Comparison of ENCODE assay signal across 8 cellular contexts in genomic region chr9:93682155-93682968, GRCh38.
DNase-seq lines count a peak whose midpoint lies in the region; ATAC-seq and TF ChIP-seq lines count a peak whose summit lies in the region.

No MANE protein-coding gene starts in this region.

- DNase-seq in DMS53 treated with DMSO at 0.1 percent for 48 hours (lab: John Stamatoyannopoulos, UW; ENCODE audit: unreplicated experiment) (peak; percentile 36), OCI-LY7 (ENCODE audit: low spot score) (peak; percentile 50), germinal center (ENCODE audit: low spot score) (peak; percentile 60), vagina (ENCODE audit: extremely low spot score in 2 of 2) (peak in 1 of 2 donors; percentile 72)
- peak; percentile 15 for DNase-seq in activated T-helper 9 cell treated with anti-CD3 and anti-CD28 coated beads, Interleukin-2, amount 50 U/mL, for 16 hours (ENCODE audit: low read depth)

- TF ChIP-seq CTCF in OCI-LY7 (conservative IDR thresholded peaks at IDR 0.05; ENCODE audit: low read length) (peak; percentile 89), parathyroid adenoma (IDR thresholded peaks at IDR 0.05) (peak; percentile 58), vagina (IDR thresholded peaks at IDR 0.05) (peak; percentile 37 to 69 (median 63))

- no peaks in the 10 kb centered on the region for H3K9me2 ChIP-seq in OCI-LY7 (ENCODE audit: insufficient read depth, low read length)

- H3K9me3 ChIP-seq in OCI-LY7 (ENCODE audit: low read length) (no peaks in the 10 kb centered on the region), parathyroid adenoma (ENCODE audit: control insufficient read depth, low read length) (no peaks in the 10 kb centered on the region), vagina (no peaks in the 10 kb centered on the region)

- H3K27me3 ChIP-seq in parathyroid adenoma (ENCODE audit: control insufficient read depth, insufficient read depth, low read length) (no peaks in the 10 kb centered on the region), vagina (no peaks in the 10 kb centered on the region)

- H3K4me1 ChIP-seq in OCI-LY7 (ENCODE audit: insufficient read depth, low read length, poor library complexity, severe bottlenecking), result no peaks in the 10 kb centered on the region
- no peaks in the 10 kb centered on the region for H3K4me1 ChIP-seq in parathyroid adenoma
- no peaks in the 10 kb centered on the region for H3K4me1 ChIP-seq in vagina

- no peaks in the 10 kb centered on the region for H3K79me2 ChIP-seq in OCI-LY7 (ENCODE audit: insufficient read depth, low read depth, low read length)
- no peaks in the 10 kb centered on the region for H3K79me2 ChIP-seq in parathyroid adenoma

- BruUV-seq in OCI-LY7 (replicated peaks; lab: Mats Ljungman, UMichigan), result no TSS peak

- ATAC-seq in HG03521 (IDR thresholded peaks at IDR 0.05; ENCODE audit: unreplicated experiment) (peak; percentile 56), GM19397 (IDR thresholded peaks at IDR 0.05; ENCODE audit: unreplicated experiment) (no peak)

- H3K27ac ChIP-seq in OCI-LY7 (ENCODE audit: low read depth, low read length, poor library complexity, severe bottlenecking) (no peak overlapping the region), parathyroid adenoma (no peak overlapping the region), vagina (no peak overlapping the region)

- no peaks in the 10 kb centered on the region for H4K20me1 ChIP-seq in OCI-LY7 (ENCODE audit: insufficient read depth, low read length)

- TF ChIP-seq POLR2A in vagina (IDR thresholded peaks at IDR 0.05), result no peak

- H3K4me3 ChIP-seq in OCI-LY7 (ENCODE audit: low read depth, low read length, poor library complexity, severe bottlenecking), result no peak overlapping the region
- no peak overlapping the region for H3K4me3 ChIP-seq in parathyroid adenoma (ENCODE audit: low read depth, low read length)
- H3K4me3 ChIP-seq in vagina, result no peak overlapping the region

- CTCF ChIA-PET in OCI-LY7 (lab: Charles Lee; ENCODE audit: unreplicated experiment), result no interaction called here

- POLR2A ChIA-PET in OCI-LY7 (lab: Charles Lee), result no interaction called here

- H3K36me3 ChIP-seq in OCI-LY7 (ENCODE audit: insufficient read depth, low read length), result no peaks in the 10 kb centered on the region
- H3K36me3 ChIP-seq in parathyroid adenoma (ENCODE audit: control insufficient read depth, insufficient read depth, low read length), result no peaks in the 10 kb centered on the region
- peaks cover 0 to 11% of the 10 kb centered on the region in 2 donors for H3K36me3 ChIP-seq in vagina

- H2AFZ ChIP-seq in OCI-LY7 (ENCODE audit: low read length), result no peak overlapping the region
- no peak overlapping the region for H2AFZ ChIP-seq in parathyroid adenoma

- intact Hi-C loops in OCI-LY7 (cut with micrococcal nuclease; ENCODE audit: unreplicated experiment) (loop anchor here (1.0 to 2.0 kb wide), 2 partner anchors 281 to 530 kb away; no protein-coding TSS in a partner anchor), vagina (cut with DNase I) (loop anchor here (5.0 kb wide), 1 partner anchor 280 kb away; no protein-coding TSS in a partner anchor)

- no peak overlapping the region for H3K9ac ChIP-seq in parathyroid adenoma

- no peak overlapping the region for H3K4me2 ChIP-seq in OCI-LY7 (ENCODE audit: low read length)
- no peak overlapping the region for H3K4me2 ChIP-seq in parathyroid adenoma (ENCODE audit: low read length)
